16 cellular contexts compared by ENCODE assay signal in genomic region chr17:76811028-76811427, GRCh38.
"Had no signal": no experiment of that assay in that cellular context is flagged by ENCODE, and none has a peak within 500 bp of the region (broad histone marks: within the 10 kb centered on the region; RNA-seq: fewer than 3 reads in every experiment).

No MANE protein-coding gene starts in this region.

- H3K27ac ChIP-seq: body of pancreas, gastroesophageal sphincter, left lung, pancreas, testis had no signal

- DNase-seq: activated CD4-positive, CD25-positive, alpha-beta regulatory T cell; activated T-cell treated with anti-CD3 and anti-CD28 coated beads, Interleukin-2, amount 50 U/mL, for 1 hour; amniotic stem cell; body of pancreas; cortex of kidney; effector CD8-positive, alpha-beta T cell; islet precursor cell; left lung; pancreas; stimulated activated CD4-positive, alpha-beta T cell treated with anti-CD3 and anti-CD28 coated beads, Interleukin-4, amount 100 ng/mL, for 1 hour; stimulated activated CD8-positive, alpha-beta memory T cell treated with anti-CD3 and anti-CD28 coated beads, Interleukin-4, amount 100 ng/mL, for 48 hours; testis had no signal

- H3K4me1 Mint-ChIP-seq: central memory CD8-positive, alpha-beta T cell had no signal

- H3K9me3 Mint-ChIP-seq: activated naive CD4-positive, alpha-beta T cell treated with anti-CD3 and anti-CD28 coated beads, Interleukin-2, amount 50 U/mL, for 72 hours; central memory CD8-positive, alpha-beta T cell; stimulated activated naive CD8-positive, alpha-beta T cell treated with anti-CD3 and anti-CD28 coated beads, Interleukin-15, Interleukin-2, amounts not matched to agents 100 ng/mL and 50 ng/mL, for 24 hours had no signal

- H3K36me3 ChIP-seq: left lung, pancreas had no signal

- H3K9me3 ChIP-seq: body of pancreas, gastroesophageal sphincter, left lung, pancreas, testis had no signal

- H3K27ac Mint-ChIP-seq: stimulated activated naive CD8-positive, alpha-beta T cell treated with anti-CD3 and anti-CD28 coated beads, Interleukin-15, Interleukin-2, amounts not matched to agents 100 ng/mL and 50 ng/mL, for 24 hours had no signal

- H3K4me1 ChIP-seq: body of pancreas, gastroesophageal sphincter, left lung, pancreas had no signal

- H3K36me3 Mint-ChIP-seq: activated naive CD4-positive, alpha-beta T cell treated with anti-CD3 and anti-CD28 coated beads, Interleukin-2, amount 50 U/mL, for 72 hours had no signal

- H3K27me3 Mint-ChIP-seq: central memory CD8-positive, alpha-beta T cell; stimulated activated naive CD8-positive, alpha-beta T cell treated with anti-CD3 and anti-CD28 coated beads, Interleukin-15, Interleukin-2, amounts not matched to agents 100 ng/mL and 50 ng/mL, for 24 hours had no signal

- H3K4me3 ChIP-seq: body of pancreas, gastroesophageal sphincter, left lung, pancreas, testis had no signal

- H3K27me3 ChIP-seq: body of pancreas, left lung, pancreas, testis had no signal

- H3K4me3 Mint-ChIP-seq: central memory CD8-positive, alpha-beta T cell; stimulated activated naive CD8-positive, alpha-beta T cell treated with anti-CD3 and anti-CD28 coated beads, Interleukin-15, Interleukin-2, amounts not matched to agents 100 ng/mL and 50 ng/mL, for 24 hours had no signal

- ATAC-seq: activated naive CD4-positive, alpha-beta T cell treated with anti-CD3 and anti-CD28 coated beads, Interleukin-2, amount 50 U/mL, for 72 hours; body of pancreas; gastroesophageal sphincter; left lung; pancreas had no signal
